11 cellular contexts compared by ENCODE assay signal in genomic region chr19:49859838-49860715, GRCh38. TPM values are rescaled to one million over a fixed set of nuclear protein-coding genes. Genes with fewer than 3 reads are reported as not detected.
A peak's percentile ranks its signal among the peaks of the same experiment; 100 is the strongest.
DNase-seq lines count a peak whose midpoint lies in the region; ATAC-seq and TF ChIP-seq lines count a peak whose summit lies in the region.
"Had no signal": no experiment of that assay in that cellular context is flagged by ENCODE, and none has a peak within 500 bp of the region (broad histone marks: within the 10 kb centered on the region; RNA-seq: fewer than 3 reads in every experiment).

No MANE protein-coding gene starts in this region.

- peaks cover 33% of the 10 kb centered on the region for H3F3A ChIP-seq in smooth muscle cell (ENCODE audit: low read depth)

- no peak overlapping the region for H3K9ac ChIP-seq in smooth muscle cell (ENCODE audit: low read depth)

- DNase-seq in DMS 273 (lab: John Stamatoyannopoulos, UW; ENCODE audit: unreplicated experiment) (peak; percentile 25), DMS 273 treated with DMSO at 0.1 percent for 48 hours (lab: John Stamatoyannopoulos, UW) (no peak), Panc1 (ENCODE audit: low read depth, low spot score) (no peak), hepatocyte (ENCODE audit: low spot score) (no peak), smooth muscle cell (lab: John Stamatoyannopoulos, UW; ENCODE audit: unreplicated experiment) (no peak), RPMI8226 (no peak)
- DNase-seq: 8988T had no signal

- H3K27me3 ChIP-seq in Panc1 (ENCODE audit: control insufficient read depth, insufficient read depth, low read length), result no peaks in the 10 kb centered on the region
- no peaks in the 10 kb centered on the region for H3K27me3 ChIP-seq in hepatocyte
- H3K27me3 ChIP-seq in smooth muscle cell (ENCODE audit: low read depth), result no peaks in the 10 kb centered on the region
- H3K27me3 ChIP-seq: tibial artery had no signal

- in situ Hi-C loops in Panc1 (cut with HindIII; ENCODE audit: low pct_unique_long_range_greater_than_20kb, low sequenced_read_pairs), result no loop called here

- H3K79me2 ChIP-seq in hepatocyte (peaks cover 28% of the 10 kb centered on the region), smooth muscle cell (ENCODE audit: low read depth) (peaks cover 19% of the 10 kb centered on the region)

- H3K27ac ChIP-seq in Panc1 (ENCODE audit: low read length), result peak overlapping the region; percentile 84
- H3K27ac ChIP-seq in hepatocyte, result peak overlapping the region; percentile 58
- peak overlapping the region; percentile 78 for H3K27ac ChIP-seq in smooth muscle cell (ENCODE audit: low read depth)

- TF ChIP-seq CTCF in Panc1 (IDR thresholded peaks at IDR 0.05) (no peak), hepatocyte (IDR thresholded peaks at IDR 0.05; ENCODE audit: poor library complexity) (no peak), smooth muscle cell (IDR thresholded peaks at IDR 0.05; ENCODE audit: borderline replicate concordance, insufficient read depth, poor library complexity, severe bottlenecking) (no peak)

- H3K4me1 ChIP-seq in Panc1 (ENCODE audit: control insufficient read depth, insufficient read depth, low read length) (peaks cover 41% of the 10 kb centered on the region), hepatocyte (ENCODE audit: insufficient read depth) (peaks cover 5% of the 10 kb centered on the region), smooth muscle cell (ENCODE audit: low read depth) (no peaks in the 10 kb centered on the region)

- CTCF ChIA-PET in Panc1 (lab: Charles Lee), result no interaction called here

- intact Hi-C loops in Panc1 (cut with micrococcal nuclease; ENCODE audit: unreplicated experiment), result no loop called here

- BruUV-seq in Panc1 (replicated peaks; lab: Mats Ljungman, UMichigan), result no TSS peak

- H3K9me2 ChIP-seq in hepatocyte (replicated peaks; ENCODE audit: insufficient read depth), result no peaks in the 10 kb centered on the region

- H3K4me3 ChIP-seq in Panc1 (ENCODE audit: low read depth in 2 of 2, low read length in 2 of 2) (no peak overlapping the region), hepatocyte (no peak overlapping the region), smooth muscle cell (no peak overlapping the region)
- H3K4me3 ChIP-seq: tibial artery had no signal

- POLR2A ChIA-PET in Panc1 (lab: Charles Lee), result no interaction called here

- H4K20me1 ChIP-seq in hepatocyte (ENCODE audit: insufficient read depth, poor library complexity, severe bottlenecking) (peaks cover 37% of the 10 kb centered on the region), smooth muscle cell (ENCODE audit: low read depth) (peaks cover 47% of the 10 kb centered on the region)

- no peaks in the 10 kb centered on the region for H3K36me3 ChIP-seq in Panc1 (ENCODE audit: control insufficient read depth, insufficient read depth, low read length)
- H3K36me3 ChIP-seq in hepatocyte (replicated peaks; ENCODE audit: insufficient read depth, low read depth), result peaks cover 4% of the 10 kb centered on the region
- no peaks in the 10 kb centered on the region for H3K36me3 ChIP-seq in smooth muscle cell (ENCODE audit: low read depth)

- H3K9me3 ChIP-seq in Panc1 (ENCODE audit: control insufficient read depth, insufficient read depth, low read depth, low read length), result no peaks in the 10 kb centered on the region
- H3K9me3 ChIP-seq in hepatocyte (ENCODE audit: low read depth), result no peaks in the 10 kb centered on the region
- H3K9me3 ChIP-seq in smooth muscle cell (replicated peaks; ENCODE audit: low read depth), result no peaks in the 10 kb centered on the region
- H3K9me3 ChIP-seq: tibial artery had no signal

- 89% methylated on average over 22 of the region's 25 CpGs for WGBS in hepatocyte (ENCODE audit: low lambda C conversion rate, missing lambda C conversion rate)
- 91% methylated on average over 24 of the region's 25 CpGs for WGBS in smooth muscle cell (ENCODE audit: low lambda C conversion rate)

- H3K4me2 ChIP-seq in hepatocyte, result no peak overlapping the region
- H3K4me2 ChIP-seq in smooth muscle cell, result no peak overlapping the region

- H2AFZ ChIP-seq in hepatocyte, result no peak overlapping the region
- no peak overlapping the region for H2AFZ ChIP-seq in smooth muscle cell (ENCODE audit: low read depth)

- ATAC-seq in Panc1 (peak; percentile 5; the same call in 1 of the 2 replicates), GM18517 (IDR thresholded peaks at IDR 0.05; ENCODE audit: unreplicated experiment) (no peak), HG03095 (IDR thresholded peaks at IDR 0.05; ENCODE audit: unreplicated experiment) (no peak)

RNA-seq across cellular contexts. Expression of gene PNKP, which starts 7.3 kb away (rescaled TPM):
- 76.7 TPM for total RNA-seq in Panc1 (2021; ENCODE audit: unreplicated experiment)
- polyA plus RNA-seq in Panc1 (2012; ENCODE audit: insufficient read length), result 59.6 TPM
- total RNA-seq in hepatocyte, result 16.1 and 27.0 TPM in 2 replicates
- polyA plus RNA-seq in hepatocyte, result 68.6 and 84.4 TPM in 2 replicates
- 15.3 and 19.4 TPM in 2 replicates for total RNA-seq in smooth muscle cell
- polyA plus RNA-seq in smooth muscle cell, result 42.4 and 53.6 TPM in 2 replicates

RNA-seq across cellular contexts. Expression of gene PTOV1, which starts 9.1 kb away (rescaled TPM):
- total RNA-seq in Panc1 (2021; ENCODE audit: unreplicated experiment), result 114 TPM
- polyA plus RNA-seq in Panc1 (2012; ENCODE audit: insufficient read length), result 273 TPM
- total RNA-seq in hepatocyte, result 76.4 and 114 TPM in 2 replicates
- 294 and 305 TPM in 2 replicates for polyA plus RNA-seq in hepatocyte
- 49.0 and 81.0 TPM in 2 replicates for total RNA-seq in smooth muscle cell
- 256 and 266 TPM in 2 replicates for polyA plus RNA-seq in smooth muscle cell

RNA-seq across cellular contexts. Expression of gene AKT1S1, which starts 17.1 kb away (rescaled TPM):
- total RNA-seq in Panc1 (2021; ENCODE audit: unreplicated experiment), result 92.8 TPM
- polyA plus RNA-seq in Panc1 (2012; ENCODE audit: insufficient read length), result 112 TPM
- total RNA-seq in hepatocyte, result 15.6 and 16.3 TPM in 2 replicates
- polyA plus RNA-seq in hepatocyte, result 73.0 and 74.5 TPM in 2 replicates
- 10.4 and 15.8 TPM in 2 replicates for total RNA-seq in smooth muscle cell
- polyA plus RNA-seq in smooth muscle cell, result 60.2 and 72.2 TPM in 2 replicates

RNA-seq across cellular contexts. Expression of gene TBC1D17, which starts 17.4 kb away (rescaled TPM):
- total RNA-seq in Panc1 (2021; ENCODE audit: unreplicated experiment) (43.2 TPM), hepatocyte (10.7 and 13.4 TPM in 2 replicates), smooth muscle cell (7.1 and 9.2 TPM in 2 replicates)
- polyA plus RNA-seq in Panc1 (2012; ENCODE audit: insufficient read length), result 68.0 TPM
- polyA plus RNA-seq in hepatocyte (52.8 and 55.1 TPM in 2 replicates), smooth muscle cell (41.8 and 45.7 TPM in 2 replicates)

RNA-seq across cellular contexts. Expression of gene IL4I1, which starts 36.6 kb away (rescaled TPM):
- total RNA-seq in Panc1 (2021; ENCODE audit: unreplicated experiment) (1.5 TPM), hepatocyte (0.12 and 0.60 TPM in 2 replicates), smooth muscle cell (0.13 TPM in 1 of 2 replicates, not detected in the other)
- polyA plus RNA-seq in Panc1 (2012; ENCODE audit: insufficient read length), result 2.1 TPM
- polyA plus RNA-seq in hepatocyte (0.33 and 0.97 TPM in 2 replicates), smooth muscle cell (0.54 and 1.3 TPM in 2 replicates)
- total RNA-seq: NCI-H460 had no signal
